ENCODE assay signal across 27 cellular contexts in genomic region chr10:24528960-24529359, GRCh38.
"Had no signal": no experiment of that assay in that cellular context is flagged by ENCODE, and none has a peak within 500 bp of the region (broad histone marks: within the 10 kb centered on the region; RNA-seq: fewer than 3 reads in every experiment).

No MANE protein-coding gene starts in this region.

- H3K4me1 Mint-ChIP-seq: activated B cell treated with CpG ODN at 0.5 μM for 24 hours; activated CD4-positive, alpha-beta T cell treated with anti-CD3 and anti-CD28 coated beads, Interleukin-2, amount 10 ng/mL, durations not matched to agents 24 days and 14 days; activated CD8-positive, alpha-beta memory T cell treated with anti-CD3 and anti-CD28 coated beads, Interleukin-2, amount 10 ng/mL, durations not matched to agents 7 days and 5 days; activated naive CD4-positive, alpha-beta T cell treated with anti-CD3 and anti-CD28 coated beads, Interleukin-2, amount 50 U/mL, for 24 hours; T-cell had no signal

- DNase-seq: activated B cell treated with CpG ODN at 0.5 μM for 24 hours; activated CD4-positive, alpha-beta T cell treated with anti-CD3 and anti-CD28 coated beads for 1 hour; activated CD4-positive, alpha-beta T cell treated with anti-CD3 and anti-CD28 coated beads, Interleukin-2, amount 10 ng/mL, durations not matched to agents 24 days and 14 days; activated CD4-positive, alpha-beta T cell treated with anti-CD3 and anti-CD28 coated beads, Interleukin-2, amount 50 U/mL, for 48 hours; activated CD8-positive, alpha-beta memory T cell treated with anti-CD3 and anti-CD28 coated beads, Interleukin-2, amount 10 ng/mL, durations not matched to agents 7 days and 5 days; activated effector memory CD4-positive, alpha-beta T cell treated with Interleukin-2 at 50 U/mL for 16 hours; activated naive CD4-positive, alpha-beta T cell; activated T-cell treated with anti-CD3 and anti-CD28 coated beads, Interleukin-2, amount 50 U/mL, for 24 hours; aorta; MG63; MV-4-11; NCI-H1092 treated with DMSO at 0.1 percent for 48 hours; NCI-H1417 treated with DMSO at 0.1 percent for 48 hours; NCI-H1694; NCI-H2029; NCI-H2107; NCI-H510A treated with DMSO at 0.1 percent for 48 hours; NCI-H69; NK-92 treated with Interleukin-12 subunit alpha and Interleukin-12 subunit beta, amount 100 ng/mL, for 24 hours; OCI-M1; SIG-M5; T-cell; T-helper 2 cell; T1000 had no signal

- H3K4me3 Mint-ChIP-seq: activated B cell treated with CpG ODN at 0.5 μM for 24 hours; activated CD4-positive, alpha-beta T cell treated with anti-CD3 and anti-CD28 coated beads, Interleukin-2, amount 10 ng/mL, durations not matched to agents 24 days and 14 days; activated CD8-positive, alpha-beta memory T cell treated with anti-CD3 and anti-CD28 coated beads, Interleukin-2, amount 10 ng/mL, durations not matched to agents 7 days and 5 days; activated naive CD4-positive, alpha-beta T cell treated with anti-CD3 and anti-CD28 coated beads, Interleukin-2, amount 50 U/mL, for 24 hours; activated T-cell treated with anti-CD3 and anti-CD28 coated beads, Interleukin-2, amount 50 U/mL, for 24 hours; activated T-helper 1 cell treated with anti-CD3 and anti-CD28 coated beads, Interleukin-12 subunit alpha, Interleukin-12 subunit beta, Interleukin-2, Interleukin-4 antibody, amounts not matched to agents 30 ng/mL and 10 ng/mL and 1 ng/mL, durations not matched to agents 14 hours and 24 hours and 36 hours; T-cell had no signal

- H3K9me3 ChIP-seq: MG63 had no signal

- ATAC-seq: activated CD8-positive, alpha-beta memory T cell treated with anti-CD3 and anti-CD28 coated beads, Interleukin-2, amount 10 ng/mL, durations not matched to agents 7 days and 5 days; Panc1; T-cell had no signal

- H3K27me3 ChIP-seq: MG63 had no signal

- H3K36me3 Mint-ChIP-seq: activated CD8-positive, alpha-beta memory T cell treated with anti-CD3 and anti-CD28 coated beads, Interleukin-2, amount 10 ng/mL, durations not matched to agents 7 days and 5 days; activated naive CD4-positive, alpha-beta T cell treated with anti-CD3 and anti-CD28 coated beads, Interleukin-2, amount 50 U/mL, for 24 hours; T-cell had no signal

- H3K4me3 ChIP-seq: MG63 had no signal

- H3K27me3 Mint-ChIP-seq: activated naive CD4-positive, alpha-beta T cell treated with anti-CD3 and anti-CD28 coated beads, Interleukin-2, amount 50 U/mL, for 24 hours had no signal

- H3K9me3 Mint-ChIP-seq: activated B cell treated with CpG ODN at 0.5 μM for 24 hours; activated CD4-positive, alpha-beta T cell treated with anti-CD3 and anti-CD28 coated beads, Interleukin-2, amount 10 ng/mL, durations not matched to agents 24 days and 14 days; activated T-helper 1 cell treated with anti-CD3 and anti-CD28 coated beads, Interleukin-12 subunit alpha, Interleukin-12 subunit beta, Interleukin-2, Interleukin-4 antibody, amounts not matched to agents 30 ng/mL and 10 ng/mL and 1 ng/mL, durations not matched to agents 14 hours and 24 hours and 36 hours had no signal

- H3K27ac Mint-ChIP-seq: activated B cell treated with CpG ODN at 0.5 μM for 24 hours; activated CD4-positive, alpha-beta T cell treated with anti-CD3 and anti-CD28 coated beads, Interleukin-2, amount 10 ng/mL, durations not matched to agents 24 days and 14 days; activated CD8-positive, alpha-beta memory T cell treated with anti-CD3 and anti-CD28 coated beads, Interleukin-2, amount 10 ng/mL, durations not matched to agents 7 days and 5 days; activated naive CD4-positive, alpha-beta T cell treated with anti-CD3 and anti-CD28 coated beads, Interleukin-2, amount 50 U/mL, for 24 hours; activated T-cell treated with anti-CD3 and anti-CD28 coated beads, Interleukin-2, amount 50 U/mL, for 24 hours; activated T-helper 1 cell treated with anti-CD3 and anti-CD28 coated beads, Interleukin-12 subunit alpha, Interleukin-12 subunit beta, Interleukin-2, Interleukin-4 antibody, amounts not matched to agents 30 ng/mL and 10 ng/mL and 1 ng/mL, durations not matched to agents 14 hours and 24 hours and 36 hours; T-cell had no signal
